ENCODE assay signal across 9 cellular contexts in genomic region chr5:156942064-156942463, GRCh38. TPM values are rescaled to one million over a fixed set of nuclear protein-coding genes. Genes with fewer than 3 reads are reported as not detected.
DNase-seq lines count a peak whose midpoint lies in the region; ATAC-seq lines count a peak whose summit lies in the region.
"Had no signal": no experiment of that assay in that cellular context is flagged by ENCODE, and none has a peak within 500 bp of the region (broad histone marks: within the 10 kb centered on the region; RNA-seq: fewer than 3 reads in every experiment).

No MANE protein-coding gene starts in this region.

- no peak overlapping the region for H4K12ac ChIP-seq in trophoblast cell (ENCODE audit: low read depth, low read length)

- H3K27ac Mint-ChIP-seq in naive B cell, result peak overlapping the region in 4 of 6 donors; percentile 9 to 65 (median 21)

- H3K4me3 ChIP-seq in trophoblast cell (ENCODE audit: low read depth, low read length), result no peak overlapping the region

- no peaks in the 10 kb centered on the region for H3K4me1 ChIP-seq in trophoblast cell (ENCODE audit: control insufficient read depth in 1 of 2, insufficient read depth in 2 of 2, low read length in 2 of 2)

- H3K4me2 ChIP-seq in trophoblast cell (ENCODE audit: low read length), result no peak overlapping the region

- DNase-seq in naive B cell (no peak), NCI-H510A (lab: John Stamatoyannopoulos, UW) (no peak), trophoblast cell (no peak), nucleus accumbens (lab: John Stamatoyannopoulos, UW) (no peak), SK-N-DZ (ENCODE audit: low spot score) (no peak)
- DNase-seq: NCI-H2029 treated with DMSO at 0.1 percent for 48 hours had no signal

- no peak overlapping the region for H3K18ac ChIP-seq in trophoblast cell (ENCODE audit: low read length)

- ATAC-seq in GM18870 (IDR thresholded peaks at IDR 0.05; ENCODE audit: unreplicated experiment) (peak; percentile 99), GM21723 (IDR thresholded peaks at IDR 0.05; ENCODE audit: unreplicated experiment) (peak; percentile 97), HG03457 (IDR thresholded peaks at IDR 0.05; ENCODE audit: unreplicated experiment) (peak; percentile 92), naive B cell (ENCODE audit: low read depth in 2 of 2) (no peak)

- H3K9ac ChIP-seq in trophoblast cell (ENCODE audit: low read length), result no peak overlapping the region

- peaks cover 6 to 37% (median 16%) of the 10 kb centered on the region in 3 donors for H3K27me3 Mint-ChIP-seq in naive B cell

- H3K36me3 Mint-ChIP-seq in naive B cell, result no peaks in the 10 kb centered on the region

- H3K23ac ChIP-seq in trophoblast cell (ENCODE audit: low read length), result no peak overlapping the region

- H3K79me2 ChIP-seq in trophoblast cell (ENCODE audit: control insufficient read depth, insufficient read depth, low read length, poor library complexity), result no peaks in the 10 kb centered on the region

- no peak overlapping the region for H2AFZ ChIP-seq in trophoblast cell (ENCODE audit: insufficient read depth, low read length, poor library complexity)

- no peak overlapping the region for H2BK5ac ChIP-seq in trophoblast cell (ENCODE audit: low read depth, low read length, poor library complexity)

- no peaks in the 10 kb centered on the region for H3K36me3 ChIP-seq in trophoblast cell (ENCODE audit: control insufficient read depth in 1 of 2, insufficient read depth in 2 of 2, low read length in 2 of 2)

- peak overlapping the region in 1 of 8 donors; percentile 67 for H3K4me3 Mint-ChIP-seq in naive B cell

- no peak overlapping the region for H4K8ac ChIP-seq in trophoblast cell (ENCODE audit: low read depth, low read length)

- WGBS in trophoblast cell (ENCODE audit: extremely low coverage, insufficient coverage, insufficient read length), result no CpG with 5 or more reads among the region's 2 CpGs

- no peak overlapping the region for H3K14ac ChIP-seq in trophoblast cell (ENCODE audit: low read length)

- H3K4ac ChIP-seq in trophoblast cell (ENCODE audit: low read depth, low read length), result no peak overlapping the region

- H2AK5ac ChIP-seq in trophoblast cell (ENCODE audit: low read length), result no peak overlapping the region

- no peak overlapping the region for H2BK120ac ChIP-seq in trophoblast cell (ENCODE audit: insufficient read depth, low read length, poor library complexity)

- H4K91ac ChIP-seq in trophoblast cell (ENCODE audit: low read depth, low read length), result no peak overlapping the region

- no peaks in the 10 kb centered on the region for H3K9me3 ChIP-seq in trophoblast cell (ENCODE audit: insufficient read depth, low read depth, low read length)

- no peaks in the 10 kb centered on the region for H3K79me1 ChIP-seq in trophoblast cell (ENCODE audit: low read length)

- H2BK12ac ChIP-seq in trophoblast cell (ENCODE audit: low read length), result no peak overlapping the region

- H3K27ac ChIP-seq in trophoblast cell (ENCODE audit: low read depth, low read length), result no peak overlapping the region

- H3K9me3 Mint-ChIP-seq in naive B cell, result peaks cover 0 to 5% (median 4%) of the 10 kb centered on the region in 7 donors

- no peaks in the 10 kb centered on the region for H3K27me3 ChIP-seq in trophoblast cell (ENCODE audit: insufficient read depth, low read length)

- H3K4me1 Mint-ChIP-seq in naive B cell, result peaks cover 6 to 16% (median 9%) of the 10 kb centered on the region in 3 donors

RNA-seq across cellular contexts. Expression of gene TIMD4, which starts 21.0 kb away (rescaled TPM):
- not detected for polyA plus RNA-seq in naive B cell (ENCODE audit: low read depth in 6 of 6)
- 0.10 and 0.14 TPM in 2 replicates for polyA plus RNA-seq in trophoblast cell (2013)
- polyA plus RNA-seq in SK-N-DZ (2014; cell fraction: cytosol; rRNA removed), result not detected in 2 replicates
- not detected in 2 replicates for polyA plus RNA-seq in SK-N-DZ (2014; cell fraction: nucleus; rRNA removed)

Comparison
In these comparisons a context has a peak if more than half of its experiments do, and no peak if none do; other contexts are left out.
1. ATAC-seq: peak in GM18870 (single experiment), GM21723 (single experiment) and HG03457 (single experiment); none in naive B cell (0 of 2).